20 cellular contexts compared by ENCODE assay signal in genomic region chr12:126534495-126534894, GRCh38.
A peak's percentile ranks its signal among the peaks of the same experiment; 100 is the strongest.
DNase-seq lines count a peak whose midpoint lies in the region; ATAC-seq and TF ChIP-seq lines count a peak whose summit lies in the region.
"Had no signal": no experiment of that assay in that cellular context is flagged by ENCODE, and none has a peak within 500 bp of the region (broad histone marks: within the 10 kb centered on the region; RNA-seq: fewer than 3 reads in every experiment).

No MANE protein-coding gene starts in this region.

- POLR2A ChIA-PET in SK-N-SH (lab: Yijun Ruan, JAX), result no interaction called here

- peak; percentile 38 for TF ChIP-seq RAD21 in SK-N-SH (IDR thresholded peaks at IDR 0.05; ENCODE audit: low read length)

- no peaks in the 10 kb centered on the region for H3K79me2 ChIP-seq in SK-N-SH (ENCODE audit: insufficient read depth)

- ATAC-seq in SK-N-SH treated with all-trans-retinoic acid at 6 μM for 48 hours, result no peak
- ATAC-seq in HG02571 (IDR thresholded peaks at IDR 0.05; ENCODE audit: unreplicated experiment), result no peak
- ATAC-seq: GM12878 had no signal

- WGBS in SK-N-SH (ENCODE audit: low lambda C conversion rate), result 75% methylated on average over 2 of the region's 2 CpGs

- no peak overlapping the region for H3K27ac ChIP-seq in SK-N-SH (ENCODE audit: low read depth in 2 of 2, low read length in 1 of 2)
- H3K27ac ChIP-seq: BLaER1 treated with 17β-estradiol and CSF1 and Interleukin-3, amounts not matched to agents 10 nM and 100 nM; Peyer's patch had no signal

- no peak overlapping the region for H3K4me2 ChIP-seq in SK-N-SH
- H3K4me2 ChIP-seq: BLaER1 treated with 17β-estradiol and CSF1 and Interleukin-3, amounts not matched to agents 10 nM and 100 nM had no signal

- CTCF ChIA-PET in SK-N-SH (lab: Yijun Ruan, JAX), result interaction anchor here (1.3 kb wide), 1 partner anchor 27 kb away, joined by 3 read pairs; no protein-coding TSS in a partner anchor

- no peak overlapping the region for H2AFZ ChIP-seq in SK-N-SH (ENCODE audit: low read depth)

- H4K20me1 ChIP-seq in SK-N-SH (ENCODE audit: insufficient read depth), result no peaks in the 10 kb centered on the region
- H4K20me1 ChIP-seq: BLaER1 treated with 17β-estradiol and CSF1 and Interleukin-3, amounts not matched to agents 10 nM and 100 nM had no signal

- no peaks in the 10 kb centered on the region for H3F3A ChIP-seq in SK-N-SH (replicated peaks; ENCODE audit: insufficient read depth)

- no peak for DNase-seq in SK-N-SH
- peak; percentile 16 for DNase-seq in OCI-M1 (lab: John Stamatoyannopoulos, UW)
- DNase-seq in fibroblast of gingiva (ENCODE audit: low read depth), result peak; percentile 64
- no peak for DNase-seq in SIG-M5 treated with dmso at 0.1 percent for 504 hours (lab: John Stamatoyannopoulos, UW; ENCODE audit: unreplicated experiment)
- no peak for DNase-seq in NCI-H82 treated with DMSO at 0.1 percent for 48 hours (lab: John Stamatoyannopoulos, UW; ENCODE audit: unreplicated experiment)
- DNase-seq in activated CD4-positive, alpha-beta T cell treated with anti-CD3 and anti-CD28 coated beads, Interleukin-2, amount 50 U/mL, for 4 hours, result no peak
- DNase-seq: DND-41, GDM1, HFFc6, Karpas-422, MM.1S, NCI-H1105 treated with DMSO at 0.1 percent for 48 hours, NCI-H1694 treated with DMSO at 0.1 percent for 48 hours, NCI-H345, Peyer's patch, SHP77 had no signal

- no peak for TF ChIP-seq EP300 in SK-N-SH (IDR thresholded peaks at IDR 0.05; ENCODE audit: borderline replicate concordance in 1 of 2, low read depth in 1 of 2, low read length in 1 of 2)

- H3K27me3 ChIP-seq in SK-N-SH (ENCODE audit: insufficient read depth), result no peaks in the 10 kb centered on the region
- H3K27me3 ChIP-seq: BLaER1 treated with 17β-estradiol and CSF1 and Interleukin-3, amounts not matched to agents 10 nM and 100 nM; Peyer's patch had no signal

- no peaks in the 10 kb centered on the region; a peak in 1 of 4 replicates for H3K4me1 ChIP-seq in SK-N-SH (ENCODE audit: control insufficient read depth in 1 of 2, insufficient read depth in 2 of 2, low read depth in 1 of 2, low read length in 1 of 2)
- H3K4me1 ChIP-seq: BLaER1 treated with 17β-estradiol and CSF1 and Interleukin-3, amounts not matched to agents 10 nM and 100 nM; Peyer's patch had no signal

- H3K9me2 ChIP-seq in SK-N-SH, result no peaks in the 10 kb centered on the region

- no peaks in the 10 kb centered on the region for H3K36me3 ChIP-seq in SK-N-SH (replicated peaks in 1 of 2; ENCODE audit: control insufficient read depth in 1 of 2, insufficient read depth in 2 of 2, low read length in 1 of 2)
- H3K36me3 ChIP-seq: BLaER1 treated with 17β-estradiol and CSF1 and Interleukin-3, amounts not matched to agents 10 nM and 100 nM; Peyer's patch had no signal

- no peak overlapping the region for H3K9ac ChIP-seq in SK-N-SH
- H3K9ac ChIP-seq: BLaER1 treated with 17β-estradiol and CSF1 and Interleukin-3, amounts not matched to agents 10 nM and 100 nM had no signal

- H3K9me3 ChIP-seq in SK-N-SH, result no peaks in the 10 kb centered on the region
- H3K9me3 ChIP-seq: BLaER1 treated with 17β-estradiol and CSF1 and Interleukin-3, amounts not matched to agents 10 nM and 100 nM; Peyer's patch had no signal

- no peak for TF ChIP-seq CTCF in SK-N-SH (IDR thresholded peaks at IDR 0.05)

- no peak overlapping the region for H3K4me3 ChIP-seq in SK-N-SH (ENCODE audit: low read depth in 2 of 2, low read length in 1 of 2)
- H3K4me3 ChIP-seq: BLaER1 treated with 17β-estradiol and CSF1 and Interleukin-3, amounts not matched to agents 10 nM and 100 nM; GM12878; Peyer's patch had no signal

TF ChIP-seq in SK-N-SH, 30 proteins besides CTCF, POLR2A, EP300 and RAD21:
- TF ChIP-seq SMC3 (IDR thresholded peaks at IDR 0.05; ENCODE audit: low read depth, low read length), result no peak
- no peak for TF ChIP-seq FOXJ3 (CRISPR knock-in tag; IDR thresholded peaks at IDR 0.05)
- no peak for TF ChIP-seq RXRA (IDR thresholded peaks at IDR 0.05; ENCODE audit: borderline replicate concordance, low read depth)
- TF ChIP-seq GABPA (IDR thresholded peaks at IDR 0.05; ENCODE audit: low read depth), result no peak
- TF ChIP-seq MXI1 (IDR thresholded peaks at IDR 0.05; ENCODE audit: low read depth, low read length), result no peak
- TF ChIP-seq SIN3A (IDR thresholded peaks at IDR 0.05; ENCODE audit: borderline replicate concordance, low read depth, low read length), result no peak
- TF ChIP-seq ZBTB33 (IDR thresholded peaks at IDR 0.05; ENCODE audit: borderline replicate concordance, low read depth), result no peak
- no peak for TF ChIP-seq TEAD4 (IDR thresholded peaks at IDR 0.05; ENCODE audit: borderline replicate concordance, insufficient read depth)
- no peak for TF ChIP-seq EZH2phosphoT487 (IDR thresholded peaks at IDR 0.05; ENCODE audit: borderline replicate concordance, low read depth)
- TF ChIP-seq RCOR1 (IDR thresholded peaks at IDR 0.05; ENCODE audit: low read length), result no peak
TF ChIP-seq in SK-N-SH: peak in this region for 0.

TF ChIP-seq in SK-N-SH treated with all-trans-retinoic acid at 6 μM for 48 hours, 23 proteins besides CTCF, POLR2A, EP300 and RAD21 (continues in another document):
- TF ChIP-seq, protein P1, sequence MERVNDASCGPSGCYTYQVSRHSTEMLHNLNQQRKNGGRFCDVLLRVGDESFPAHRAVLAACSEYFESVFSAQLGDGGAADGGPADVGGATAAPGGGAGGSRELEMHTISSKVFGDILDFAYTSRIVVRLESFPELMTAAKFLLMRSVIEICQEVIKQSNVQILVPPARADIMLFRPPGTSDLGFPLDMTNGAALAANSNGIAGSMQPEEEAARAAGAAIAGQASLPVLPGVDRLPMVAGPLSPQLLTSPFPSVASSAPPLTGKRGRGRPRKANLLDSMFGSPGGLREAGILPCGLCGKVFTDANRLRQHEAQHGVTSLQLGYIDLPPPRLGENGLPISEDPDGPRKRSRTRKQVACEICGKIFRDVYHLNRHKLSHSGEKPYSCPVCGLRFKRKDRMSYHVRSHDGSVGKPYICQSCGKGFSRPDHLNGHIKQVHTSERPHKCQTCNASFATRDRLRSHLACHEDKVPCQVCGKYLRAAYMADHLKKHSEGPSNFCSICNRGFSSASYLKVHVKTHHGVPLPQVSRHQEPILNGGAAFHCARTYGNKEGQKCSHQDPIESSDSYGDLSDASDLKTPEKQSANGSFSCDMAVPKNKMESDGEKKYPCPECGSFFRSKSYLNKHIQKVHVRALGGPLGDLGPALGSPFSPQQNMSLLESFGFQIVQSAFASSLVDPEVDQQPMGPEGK (CRISPR knock-in tag; IDR thresholded peaks at IDR 0.05; ENCODE audit: borderline replicate concordance), result no peak
- TF ChIP-seq ZNF8 (CRISPR knock-in tag; IDR thresholded peaks at IDR 0.05), result no peak
- TF ChIP-seq ISL1 (CRISPR knock-in tag; IDR thresholded peaks at IDR 0.05), result no peak
- TF ChIP-seq ZNF565 (CRISPR knock-in tag; conservative IDR thresholded peaks at IDR 0.05; ENCODE audit: low read depth), result no peak
- no peak for TF ChIP-seq TCF4 (CRISPR knock-in tag; IDR thresholded peaks at IDR 0.05; ENCODE audit: borderline replicate concordance)
- no peak for TF ChIP-seq CSRNP3 (CRISPR knock-in tag; IDR thresholded peaks at IDR 0.05)
- TF ChIP-seq ZFP3 (CRISPR knock-in tag; IDR thresholded peaks at IDR 0.05), result no peak
- TF ChIP-seq OSR1 (CRISPR knock-in tag; IDR thresholded peaks at IDR 0.05), result no peak
- no peak for TF ChIP-seq PPARA (CRISPR knock-in tag; IDR thresholded peaks at IDR 0.05; ENCODE audit: borderline replicate concordance)
- TF ChIP-seq, protein P2, sequence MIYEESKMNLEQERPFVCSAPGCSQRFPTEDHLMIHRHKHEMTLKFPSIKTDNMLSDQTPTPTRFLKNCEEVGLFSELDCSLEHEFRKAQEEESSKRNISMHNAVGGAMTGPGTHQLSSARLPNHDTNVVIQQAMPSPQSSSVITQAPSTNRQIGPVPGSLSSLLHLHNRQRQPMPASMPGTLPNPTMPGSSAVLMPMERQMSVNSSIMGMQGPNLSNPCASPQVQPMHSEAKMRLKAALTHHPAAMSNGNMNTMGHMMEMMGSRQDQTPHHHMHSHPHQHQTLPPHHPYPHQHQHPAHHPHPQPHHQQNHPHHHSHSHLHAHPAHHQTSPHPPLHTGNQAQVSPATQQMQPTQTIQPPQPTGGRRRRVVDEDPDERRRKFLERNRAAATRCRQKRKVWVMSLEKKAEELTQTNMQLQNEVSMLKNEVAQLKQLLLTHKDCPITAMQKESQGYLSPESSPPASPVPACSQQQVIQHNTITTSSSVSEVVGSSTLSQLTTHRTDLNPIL (CRISPR knock-in tag; IDR thresholded peaks at IDR 0.05; ENCODE audit: low read depth), result no peak

Comparison
In these comparisons a context has a peak if more than half of its experiments do, and no peak if none do; other contexts are left out.
1. DNase-seq: peak in OCI-M1 (single experiment) and fibroblast of gingiva (single experiment); none in SK-N-SH (single experiment), SIG-M5 treated with dmso at 0.1 percent for 504 hours (single experiment), NCI-H82 treated with DMSO at 0.1 percent for 48 hours (single experiment) and activated CD4-positive, alpha-beta T cell treated with anti-CD3 and anti-CD28 coated beads, Interleukin-2, amount 50 U/mL, for 4 hours (0 of 2).